In the genomic region with DNA sequence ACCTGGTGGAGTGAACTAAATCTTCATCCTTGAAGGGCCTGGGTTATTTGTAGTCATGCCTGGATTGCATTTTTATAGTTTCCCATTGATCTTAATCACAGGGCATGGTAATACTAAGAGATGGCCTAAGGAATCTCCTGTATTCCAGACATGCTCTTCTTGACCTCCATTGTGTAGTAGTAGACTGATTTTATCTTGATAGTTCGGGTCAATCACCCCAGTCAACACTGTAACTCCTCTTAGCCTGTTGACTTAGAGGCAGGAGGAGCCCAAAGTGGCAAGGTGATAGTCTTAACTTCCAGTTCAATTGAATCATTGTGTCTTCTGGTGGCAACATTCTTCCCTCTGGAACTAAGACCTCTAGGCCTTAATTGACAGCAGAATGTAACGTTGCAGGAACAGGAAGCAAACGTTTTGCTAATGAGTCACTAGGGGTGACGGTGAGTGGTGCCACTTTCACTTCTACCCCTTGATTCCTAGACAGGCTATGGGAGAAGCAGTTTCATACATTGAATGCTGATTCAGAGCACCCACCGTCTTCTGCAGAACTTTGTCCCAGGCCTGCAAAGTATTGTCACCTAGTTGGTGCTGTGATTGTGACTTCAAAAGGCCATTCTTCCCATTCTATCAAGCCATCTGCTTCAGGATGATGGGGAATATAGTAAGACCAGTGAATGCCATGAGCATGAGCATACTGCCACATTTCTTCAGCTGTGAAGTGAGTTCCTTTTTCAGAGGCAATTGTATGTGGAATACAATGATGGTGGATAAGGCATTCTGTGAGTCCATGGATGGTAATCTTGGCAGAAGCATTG, we compare ENCODE assay signal across 1 cellular context.
A peak's percentile ranks its signal among the peaks of the same experiment; 100 is the strongest.
TF ChIP-seq lines count a peak whose summit lies in the region.

No MANE protein-coding gene starts in this region.

TF ChIP-seq in GM12878, 131 proteins besides CTCF, POLR2A, EP300 and RAD21 (continued from another document):
- TF ChIP-seq, protein P1, sequence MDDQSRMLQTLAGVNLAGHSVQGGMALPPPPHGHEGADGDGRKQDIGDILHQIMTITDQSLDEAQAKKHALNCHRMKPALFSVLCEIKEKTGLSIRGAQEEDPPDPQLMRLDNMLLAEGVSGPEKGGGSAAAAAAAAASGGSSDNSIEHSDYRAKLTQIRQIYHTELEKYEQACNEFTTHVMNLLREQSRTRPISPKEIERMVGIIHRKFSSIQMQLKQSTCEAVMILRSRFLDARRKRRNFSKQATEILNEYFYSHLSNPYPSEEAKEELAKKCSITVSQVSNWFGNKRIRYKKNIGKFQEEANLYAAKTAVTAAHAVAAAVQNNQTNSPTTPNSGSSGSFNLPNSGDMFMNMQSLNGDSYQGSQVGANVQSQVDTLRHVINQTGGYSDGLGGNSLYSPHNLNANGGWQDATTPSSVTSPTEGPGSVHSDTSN (IDR thresholded peaks at IDR 0.05; ENCODE audit: insufficient replicate concordance, low read depth, low read length), result peak; percentile 11
- peak; percentile 21 to 31; a peak in 1 of 4 replicates for TF ChIP-seq IKZF2 (IDR thresholded peaks at IDR 0.05)
